24 cellular contexts compared by ENCODE assay signal in genomic region chrX:360496-361150, GRCh38.
"Had no signal": no experiment of that assay in that cellular context is flagged by ENCODE, and none has a peak within 500 bp of the region (broad histone marks: within the 10 kb centered on the region; RNA-seq: fewer than 3 reads in every experiment).

No MANE protein-coding gene starts in this region.

- H3K4me3 Mint-ChIP-seq: activated CD8-positive, alpha-beta T cell treated with anti-CD3 and anti-CD28 coated beads for 36 hours; activated naive CD4-positive, alpha-beta T cell treated with anti-CD3 and anti-CD28 coated beads, Interleukin-2, amount 50 U/mL, for 24 hours; activated T-cell treated with anti-CD3 and anti-CD28 coated beads, Interleukin-2, amount 50 U/mL, for 24 hours; activated T-helper 1 cell treated with anti-CD3 and anti-CD28 coated beads, Interleukin-12 subunit alpha, Interleukin-12 subunit beta, Interleukin-2, Interleukin-4 antibody, amounts not matched to agents 30 ng/mL and 10 ng/mL and 1 ng/mL, durations not matched to agents 14 hours and 24 hours and 36 hours; central memory CD8-positive, alpha-beta T cell; T-helper 1 cell treated with Interleukin-12 subunit alpha and Interleukin-12 subunit beta and Interleukin-4 antibody, amounts not matched to agents 30 μg/mL and 1 μg/mL, for 36 hours had no signal

- H3K27me3 Mint-ChIP-seq: activated CD8-positive, alpha-beta T cell treated with anti-CD3 and anti-CD28 coated beads for 36 hours; activated naive CD4-positive, alpha-beta T cell treated with anti-CD3 and anti-CD28 coated beads, Interleukin-2, amount 50 U/mL, for 24 hours; activated T-cell treated with anti-CD3 and anti-CD28 coated beads, Interleukin-2, amount 50 U/mL, for 24 hours; central memory CD8-positive, alpha-beta T cell had no signal

- DNase-seq: activated CD4-positive, alpha-beta T cell treated with anti-CD3 and anti-CD28 coated beads for 4 hours; activated CD8-positive, alpha-beta memory T cell treated with anti-CD3 and anti-CD28 coated beads, Interleukin-2, amount 50 U/mL, for 48 hours; activated CD8-positive, alpha-beta T cell treated with anti-CD3 and anti-CD28 coated beads for 36 hours; activated effector memory CD4-positive, alpha-beta T cell treated with Interleukin-2 at 50 U/mL for 16 hours; activated naive CD4-positive, alpha-beta T cell; activated T-cell treated with anti-CD3 and anti-CD28 coated beads, Interleukin-2, amount 50 U/mL, for 24 hours; body of pancreas; MG63; NCI-H1105; NCI-H1436; NCI-H1694 treated with DMSO at 0.1 percent for 48 hours; NCI-H2029 treated with DMSO at 0.1 percent for 48 hours; NCI-H510A treated with DMSO at 0.1 percent for 48 hours; NCI-H69; NK-92 treated with Interleukin-12 subunit alpha and Interleukin-12 subunit beta, amount 100 ng/mL, for 24 hours; OCI-M1; RPMI8226; SHP77 treated with DMSO at 0.1 percent for 48 hours had no signal

- ATAC-seq: activated CD4-positive, CD25-positive, alpha-beta regulatory T cell treated with anti-CD3 and anti-CD28 coated beads, Interleukin-2, amount 50 U/mL, for 24 hours; activated CD8-positive, alpha-beta T cell treated with anti-CD3 and anti-CD28 coated beads for 36 hours; body of pancreas; Panc1 had no signal

- H3K27ac Mint-ChIP-seq: activated CD8-positive, alpha-beta T cell treated with anti-CD3 and anti-CD28 coated beads for 36 hours; activated T-cell treated with anti-CD3 and anti-CD28 coated beads, Interleukin-2, amount 50 U/mL, for 24 hours; activated T-helper 1 cell treated with anti-CD3 and anti-CD28 coated beads, Interleukin-12 subunit alpha, Interleukin-12 subunit beta, Interleukin-2, Interleukin-4 antibody, amounts not matched to agents 30 ng/mL and 10 ng/mL and 1 ng/mL, durations not matched to agents 14 hours and 24 hours and 36 hours; T-helper 1 cell treated with Interleukin-12 subunit alpha and Interleukin-12 subunit beta and Interleukin-4 antibody, amounts not matched to agents 30 μg/mL and 1 μg/mL, for 36 hours had no signal
